24 cellular contexts compared by ENCODE assay signal in genomic region chr12:60072911-60073310, GRCh38.
DNase-seq lines count a peak whose midpoint lies in the region; ATAC-seq and TF ChIP-seq lines count a peak whose summit lies in the region.
"Had no signal": no experiment of that assay in that cellular context is flagged by ENCODE, and none has a peak within 500 bp of the region (broad histone marks: within the 10 kb centered on the region; RNA-seq: fewer than 3 reads in every experiment).

No MANE protein-coding gene starts in this region.

- no peak overlapping the region for H2AFZ ChIP-seq in fibroblast of lung (ENCODE audit: low read length)

- H3K27ac ChIP-seq in Panc1 (ENCODE audit: low read length) (peak overlapping the region; percentile 34; the same call in 1 of the 2 replicates), fibroblast of lung (ENCODE audit: insufficient read depth, low read length) (no peak overlapping the region), substantia nigra (ENCODE audit: low read depth, low read length, poor library complexity, severe bottlenecking) (no peak overlapping the region), psoas muscle (no peak overlapping the region)
- H3K27ac ChIP-seq: VCaP had no signal

- no peaks in the 10 kb centered on the region for H3K79me2 ChIP-seq in fibroblast of lung (ENCODE audit: control insufficient read depth, insufficient read depth, low read length)

- H3K4me3 ChIP-seq in Panc1 (ENCODE audit: low read depth in 2 of 2, low read length in 2 of 2) = no peak overlapping the region
- H3K4me3 ChIP-seq in fibroblast of lung (replicated peaks in 1 of 4; ENCODE audit: control extremely low read depth in 1 of 4, insufficient read depth in 1 of 4, low read depth in 3 of 4, low read length in 4 of 4) = no peak overlapping the region
- H3K4me3 ChIP-seq in psoas muscle = no peak overlapping the region
- H3K4me3 ChIP-seq: HAP-1 had no signal

- CTCF ChIA-PET in Panc1 (lab: Charles Lee) = no interaction called here

- H3K27me3 ChIP-seq in Panc1 (ENCODE audit: control insufficient read depth, insufficient read depth, low read length) (no peaks in the 10 kb centered on the region), fibroblast of lung (ENCODE audit: control insufficient read depth, insufficient read depth, low read length) (no peaks in the 10 kb centered on the region), psoas muscle (ENCODE audit: insufficient read depth in 3 of 3, low read length in 2 of 3) (no peaks in the 10 kb centered on the region)

- H3K27ac Mint-ChIP-seq in osteocyte (ENCODE audit: unreplicated experiment) (peak overlapping the region; percentile 6), endothelial cell (ENCODE audit: unreplicated experiment) (no peak overlapping the region)
- H3K27ac Mint-ChIP-seq: activated CD8-positive, alpha-beta T cell treated with anti-CD3 and anti-CD28 coated beads, Interleukin-2, amount 10 ng/mL, durations not matched to agents 7 days and 5 days; activated naive CD8-positive, alpha-beta T cell treated with anti-CD3 and anti-CD28 coated beads for 36 hours; B cell; effector memory CD8-positive, alpha-beta T cell; mesothelial cell of epicardium had no signal

- H4K20me1 ChIP-seq in fibroblast of lung (ENCODE audit: control insufficient read depth, extremely low read depth, insufficient read depth, low read length) = no peaks in the 10 kb centered on the region

- peaks cover 13% of the 10 kb centered on the region for H3K4me1 Mint-ChIP-seq in osteocyte (ENCODE audit: unreplicated experiment)
- peaks cover 3% of the 10 kb centered on the region for H3K4me1 Mint-ChIP-seq in endothelial cell (ENCODE audit: unreplicated experiment)
- H3K4me1 Mint-ChIP-seq: activated naive CD8-positive, alpha-beta T cell treated with anti-CD3 and anti-CD28 coated beads for 36 hours; B cell; mesothelial cell of epicardium had no signal

- H3K36me3 Mint-ChIP-seq in osteocyte (ENCODE audit: unreplicated experiment) (no peaks in the 10 kb centered on the region), endothelial cell (ENCODE audit: low read depth, unreplicated experiment) (no peaks in the 10 kb centered on the region)
- H3K36me3 Mint-ChIP-seq: activated naive CD8-positive, alpha-beta T cell treated with anti-CD3 and anti-CD28 coated beads for 36 hours; mesothelial cell of epicardium had no signal

- DNase-seq in EH (ENCODE audit: low read depth) = peak; percentile 86
- no peak for DNase-seq in Panc1 (ENCODE audit: low read depth, low spot score)
- DNase-seq in fibroblast of lung (ENCODE audit: low read depth in 2 of 2) = peak; percentile 70 to 76
- DNase-seq in osteocyte (ENCODE audit: extremely low spot score, unreplicated experiment) = no peak
- DNase-seq in substantia nigra (lab: John Stamatoyannopoulos, UW) = no peak
- DNase-seq in psoas muscle = no peak
- DNase-seq in stimulated activated naive CD4-positive, alpha-beta T cell (lab: John Stamatoyannopoulos, UW) = no peak
- DNase-seq in endothelial cell (ENCODE audit: low spot score) = no peak
- DNase-seq: activated CD8-positive, alpha-beta T cell treated with anti-CD3 and anti-CD28 coated beads, Interleukin-2, amount 10 ng/mL, durations not matched to agents 7 days and 5 days; activated naive CD8-positive, alpha-beta T cell treated with anti-CD3 and anti-CD28 coated beads for 36 hours; caudate nucleus; DMS 273 treated with DMSO at 0.1 percent for 48 hours; effector memory CD8-positive, alpha-beta T cell; head of caudate nucleus; islet precursor cell; NCI-H2081 treated with DMSO at 0.1 percent for 48 hours; NCI-H524; right cardiac atrium; stimulated activated CD4-positive, alpha-beta T cell treated with anti-CD3 and anti-CD28 coated beads, Interleukin-1b, Interleukin-23, amount 100 ng/mL, for 48 hours; SW 1271 had no signal

- no peak overlapping the region for H3K9ac ChIP-seq in fibroblast of lung (ENCODE audit: insufficient read depth, low read length)

- H3K4me2 ChIP-seq in fibroblast of lung (ENCODE audit: extremely low read depth, insufficient read depth, low read length) = no peak overlapping the region

- no peak for ATAC-seq in Panc1
- ATAC-seq in psoas muscle = no peak
- ATAC-seq: activated CD8-positive, alpha-beta T cell treated with anti-CD3 and anti-CD28 coated beads, Interleukin-2, amount 10 ng/mL, durations not matched to agents 7 days and 5 days; effector memory CD8-positive, alpha-beta T cell; right cardiac atrium had no signal

- H3K9me3 Mint-ChIP-seq in osteocyte (ENCODE audit: unreplicated experiment) = peaks cover 4% of the 10 kb centered on the region
- H3K9me3 Mint-ChIP-seq in endothelial cell (ENCODE audit: unreplicated experiment) = no peaks in the 10 kb centered on the region
- H3K9me3 Mint-ChIP-seq: activated naive CD8-positive, alpha-beta T cell treated with anti-CD3 and anti-CD28 coated beads for 36 hours; mesothelial cell of epicardium had no signal

- POLR2A ChIA-PET in Panc1 (lab: Charles Lee) = no interaction called here

- H3K4me1 ChIP-seq in Panc1 (ENCODE audit: control insufficient read depth, insufficient read depth, low read length) (no peaks in the 10 kb centered on the region), fibroblast of lung (ENCODE audit: control insufficient read depth, extremely low read depth, insufficient read depth, low read length) (no peaks in the 10 kb centered on the region), psoas muscle (no peaks in the 10 kb centered on the region)

- no peaks in the 10 kb centered on the region for H3K27me3 Mint-ChIP-seq in osteocyte (ENCODE audit: unreplicated experiment)
- H3K27me3 Mint-ChIP-seq in endothelial cell (ENCODE audit: unreplicated experiment) = no peaks in the 10 kb centered on the region
- H3K27me3 Mint-ChIP-seq: activated naive CD8-positive, alpha-beta T cell treated with anti-CD3 and anti-CD28 coated beads for 36 hours; B cell; effector memory CD8-positive, alpha-beta T cell had no signal

- H3K9me3 ChIP-seq in Panc1 (ENCODE audit: control insufficient read depth, insufficient read depth, low read depth, low read length) (no peaks in the 10 kb centered on the region), fibroblast of lung (ENCODE audit: control insufficient read depth, insufficient read depth, low read depth, low read length) (no peaks in the 10 kb centered on the region), psoas muscle (no peaks in the 10 kb centered on the region)
- H3K9me3 ChIP-seq: HAP-1 had no signal

- in situ Hi-C loops in Panc1 (cut with HindIII; ENCODE audit: low pct_unique_long_range_greater_than_20kb, low sequenced_read_pairs) = no loop called here

- intact Hi-C loops in Panc1 (cut with micrococcal nuclease; ENCODE audit: unreplicated experiment) (no loop called here), psoas muscle (cut with DNase I) (no loop called here)

- no peaks in the 10 kb centered on the region for H3K36me3 ChIP-seq in Panc1 (ENCODE audit: control insufficient read depth, insufficient read depth, low read length)
- no peaks in the 10 kb centered on the region for H3K36me3 ChIP-seq in fibroblast of lung (ENCODE audit: control insufficient read depth, insufficient read depth, low read length)
- no peaks in the 10 kb centered on the region for H3K36me3 ChIP-seq in psoas muscle (ENCODE audit: insufficient read depth in 1 of 2, low read depth in 1 of 2)
- H3K36me3 ChIP-seq: HAP-1 had no signal

- no peak overlapping the region for H3K4me3 Mint-ChIP-seq in osteocyte (ENCODE audit: unreplicated experiment)
- H3K4me3 Mint-ChIP-seq in endothelial cell (ENCODE audit: unreplicated experiment) = no peak overlapping the region
- H3K4me3 Mint-ChIP-seq: activated CD8-positive, alpha-beta T cell treated with anti-CD3 and anti-CD28 coated beads, Interleukin-2, amount 10 ng/mL, durations not matched to agents 7 days and 5 days; activated naive CD8-positive, alpha-beta T cell treated with anti-CD3 and anti-CD28 coated beads for 36 hours; B cell; effector memory CD8-positive, alpha-beta T cell; mesothelial cell of epicardium had no signal

- BruUV-seq in Panc1 (replicated peaks; lab: Mats Ljungman, UMichigan) = no TSS peak

- TF ChIP-seq CTCF in Panc1 (IDR thresholded peaks at IDR 0.05) (no peak), fibroblast of lung (conservative IDR thresholded peaks at IDR 0.05 in 1 of 2, IDR thresholded peaks at IDR 0.05 in 1 of 2; ENCODE audit: low read depth in 1 of 2, low read length in 2 of 2) (no peak), osteocyte (IDR thresholded peaks at IDR 0.05) (no peak), psoas muscle (IDR thresholded peaks at IDR 0.05) (no peak), endothelial cell (IDR thresholded peaks at IDR 0.05; ENCODE audit: unreplicated experiment) (no peak)

Comparison
In these comparisons a context has a peak if more than half of its experiments do, and no peak if none do; other contexts are left out.
1. DNase-seq: peak in EH (single experiment) and fibroblast of lung (2 of 2); none in Panc1 (single experiment), osteocyte (single experiment), substantia nigra (0 of 49), psoas muscle (0 of 2), stimulated activated naive CD4-positive, alpha-beta T cell (0 of 6) and endothelial cell (single experiment).